Comparison of ENCODE assay signal across 32 cellular contexts in the genomic region with DNA sequence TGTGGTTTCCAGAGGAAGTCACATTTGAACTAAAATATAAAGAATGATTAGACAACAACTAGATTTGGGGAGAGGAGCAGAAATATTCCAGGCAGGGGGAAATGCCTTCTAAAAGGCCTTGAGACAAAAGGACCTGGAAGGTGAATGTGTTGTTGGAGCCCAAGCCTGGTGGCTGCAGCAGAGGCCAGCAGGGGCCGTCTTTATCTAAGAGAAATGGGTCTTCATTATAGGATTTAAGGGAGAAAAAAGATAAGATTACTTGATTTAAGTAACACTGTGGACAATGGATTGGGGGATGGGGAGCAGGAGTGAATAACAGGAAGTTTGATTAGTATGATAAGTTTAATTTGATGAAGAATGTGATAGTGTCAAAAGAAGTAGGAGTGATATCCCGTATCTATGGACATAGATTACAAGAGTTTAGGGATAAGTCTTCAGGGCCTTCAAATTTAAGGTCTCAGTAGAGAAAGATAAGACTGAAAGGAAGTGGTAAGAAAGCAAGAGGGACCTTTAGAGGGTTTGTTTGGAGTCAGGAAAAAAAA.
DNase-seq lines count a peak whose midpoint lies in the region; ATAC-seq and TF ChIP-seq lines count a peak whose summit lies in the region.
"Had no signal": no experiment of that assay in that cellular context is flagged by ENCODE, and none has a peak within 500 bp of the region (broad histone marks: within the 10 kb centered on the region; RNA-seq: fewer than 3 reads in every experiment).

No MANE protein-coding gene starts in this region.

- H3K36me3 Mint-ChIP-seq in activated CD4-positive, alpha-beta T cell treated with anti-CD3 and anti-CD28 coated beads for 36 hours (ENCODE audit: low read depth), result no peaks in the 10 kb centered on the region
- H3K36me3 Mint-ChIP-seq: activated naive CD8-positive, alpha-beta T cell treated with anti-CD3 and anti-CD28 coated beads, Interleukin-2, amount 10 ng/mL, durations not matched to agents 7 days and 5 days; CD14-positive monocyte had no signal

- TF ChIP-seq CTCF in PC-9 (conservative IDR thresholded peaks at IDR 0.05) (no peak), choroid plexus epithelial cell (conservative IDR thresholded peaks at IDR 0.05; ENCODE audit: low read depth, low read length) (peak; percentile 4), parathyroid adenoma (IDR thresholded peaks at IDR 0.05) (no peak)

- intact Hi-C loops in activated CD4-positive, alpha-beta T cell treated with anti-CD3 and anti-CD28 coated beads for 36 hours (cut with DNase I, micrococcal nuclease), result no loop called here
- intact Hi-C loops in PC-9 (cut with micrococcal nuclease; ENCODE audit: unreplicated experiment), result no loop called here

- peaks cover 3% of the 10 kb centered on the region; the same call in 1 of the 2 replicates for H3K9me3 ChIP-seq in PC-9 (ENCODE audit: insufficient read depth, low read depth)
- H3K9me3 ChIP-seq in parathyroid adenoma (ENCODE audit: control insufficient read depth, low read length), result no peaks in the 10 kb centered on the region
- H3K9me3 ChIP-seq: pancreas, upper lobe of right lung had no signal

- H3K9me2 ChIP-seq in PC-9 (ENCODE audit: insufficient read depth), result no peaks in the 10 kb centered on the region

- H3K27me3 Mint-ChIP-seq in activated CD4-positive, alpha-beta T cell treated with anti-CD3 and anti-CD28 coated beads for 36 hours, result no peaks in the 10 kb centered on the region
- H3K27me3 Mint-ChIP-seq: activated CD4-positive, alpha-beta memory T cell treated with anti-CD3 and anti-CD28 coated beads, Interleukin-2, amount 10 ng/mL, durations not matched to agents 7 days and 5 days; activated naive CD8-positive, alpha-beta T cell treated with anti-CD3 and anti-CD28 coated beads, Interleukin-2, amount 10 ng/mL, durations not matched to agents 7 days and 5 days had no signal

- ATAC-seq in activated CD4-positive, alpha-beta T cell treated with anti-CD3 and anti-CD28 coated beads for 36 hours, result no peak
- ATAC-seq: pancreas, upper lobe of right lung had no signal

- no peak for DNase-seq in activated CD4-positive, alpha-beta T cell treated with anti-CD3 and anti-CD28 coated beads for 36 hours
- DNase-seq in activated CD4-positive, alpha-beta T cell treated with anti-CD3 and anti-CD28 coated beads for 4 hours, result no peak
- DNase-seq in PC-9, result no peak
- DNase-seq in choroid plexus epithelial cell (ENCODE audit: low read depth), result no peak
- DNase-seq in pons (ENCODE audit: low spot score), result no peak
- DNase-seq in LoVo (ENCODE audit: low spot score), result no peak
- no peak for DNase-seq in SKM-1 treated with dmso at 0.1 percent for 144 hours (lab: John Stamatoyannopoulos, UW; ENCODE audit: unreplicated experiment)
- DNase-seq: activated CD4-positive, alpha-beta memory T cell treated with anti-CD3 and anti-CD28 coated beads, Interleukin-2, amount 10 ng/mL, durations not matched to agents 7 days and 5 days; activated CD8-positive, alpha-beta memory T cell treated with anti-CD3 and anti-CD28 coated beads, Interleukin-2, amount 50 U/mL, for 48 hours; activated effector memory CD4-positive, alpha-beta T cell treated with Interleukin-2 at 50 U/mL for 16 hours; activated naive CD8-positive, alpha-beta T cell treated with anti-CD3 and anti-CD28 coated beads, Interleukin-2, amount 10 ng/mL, durations not matched to agents 7 days and 5 days; aorta; effector CD4-positive, alpha-beta T cell; EL; H7; hypothalamus; Karpas-422; left cardiac atrium; MV-4-11; NCI-H1436; NCI-H2081; NCI-H2227 treated with DMSO at 0.1 percent for 48 hours; NCI-H69; nephron progenitor cell; pancreas; stimulated activated naive CD4-positive, alpha-beta T cell; upper lobe of right lung had no signal

- H3K4me1 ChIP-seq in PC-9 (replicated peaks; ENCODE audit: insufficient read depth) (peaks cover 37% of the 10 kb centered on the region), parathyroid adenoma (no peaks in the 10 kb centered on the region)
- H3K4me1 ChIP-seq: pancreas, upper lobe of right lung had no signal

- CTCF ChIA-PET in activated CD4-positive, alpha-beta T cell treated with anti-CD3 and anti-CD28 coated beads for 36 hours (lab: Charles Lee), result no interaction called here
- CTCF ChIA-PET in PC-9 (lab: Charles Lee), result no interaction called here

- POLR2A ChIA-PET in activated CD4-positive, alpha-beta T cell treated with anti-CD3 and anti-CD28 coated beads for 36 hours (lab: Charles Lee), result no interaction called here
- POLR2A ChIA-PET in PC-9 (lab: Charles Lee; ENCODE audit: unreplicated experiment), result no interaction called here

- peak overlapping the region; percentile 51; the same call in 1 of the 2 replicates for H3K27ac ChIP-seq in PC-9
- no peak overlapping the region for H3K27ac ChIP-seq in parathyroid adenoma
- H3K27ac ChIP-seq: 22Rv1, epithelial cell of prostate, upper lobe of right lung had no signal

- H3K79me2 ChIP-seq in PC-9 (ENCODE audit: low read depth) (no peaks in the 10 kb centered on the region), parathyroid adenoma (no peaks in the 10 kb centered on the region)

- peak overlapping the region; percentile 5 for H3K27ac Mint-ChIP-seq in activated CD4-positive, alpha-beta T cell treated with anti-CD3 and anti-CD28 coated beads for 36 hours
- H3K27ac Mint-ChIP-seq: activated CD4-positive, alpha-beta memory T cell treated with anti-CD3 and anti-CD28 coated beads, Interleukin-2, amount 10 ng/mL, durations not matched to agents 7 days and 5 days; activated naive CD8-positive, alpha-beta T cell treated with anti-CD3 and anti-CD28 coated beads, Interleukin-2, amount 10 ng/mL, durations not matched to agents 7 days and 5 days; nephron progenitor cell had no signal

- no peak overlapping the region for H3K9ac ChIP-seq in parathyroid adenoma

- peaks cover 25% of the 10 kb centered on the region for H3F3A ChIP-seq in PC-9 (ENCODE audit: insufficient read depth, low read depth)

- H3K4me3 Mint-ChIP-seq in activated CD4-positive, alpha-beta T cell treated with anti-CD3 and anti-CD28 coated beads for 36 hours, result no peak overlapping the region
- H3K4me3 Mint-ChIP-seq: activated CD4-positive, alpha-beta memory T cell treated with anti-CD3 and anti-CD28 coated beads, Interleukin-2, amount 10 ng/mL, durations not matched to agents 7 days and 5 days; activated naive CD8-positive, alpha-beta T cell treated with anti-CD3 and anti-CD28 coated beads, Interleukin-2, amount 10 ng/mL, durations not matched to agents 7 days and 5 days; CD14-positive monocyte; nephron progenitor cell had no signal

- H3K4me3 ChIP-seq in PC-9, result no peak overlapping the region
- H3K4me3 ChIP-seq in choroid plexus epithelial cell (ENCODE audit: low read depth, low read length), result no peak overlapping the region
- H3K4me3 ChIP-seq in parathyroid adenoma (ENCODE audit: low read depth, low read length), result no peak overlapping the region
- H3K4me3 ChIP-seq: pancreas, smooth muscle cell, upper lobe of right lung had no signal

- H3K36me3 ChIP-seq in PC-9 (ENCODE audit: low read depth) (no peaks in the 10 kb centered on the region), parathyroid adenoma (ENCODE audit: control insufficient read depth, insufficient read depth, low read length) (no peaks in the 10 kb centered on the region)
- H3K36me3 ChIP-seq: pancreas, upper lobe of right lung had no signal

- H4K20me1 ChIP-seq in PC-9 (ENCODE audit: insufficient read depth), result no peaks in the 10 kb centered on the region

- no peak overlapping the region for H3K4me2 ChIP-seq in PC-9
- H3K4me2 ChIP-seq in parathyroid adenoma (ENCODE audit: low read length), result no peak overlapping the region
- H3K4me2 ChIP-seq: smooth muscle cell had no signal

- H3K4me1 Mint-ChIP-seq in activated CD4-positive, alpha-beta T cell treated with anti-CD3 and anti-CD28 coated beads for 36 hours, result peaks cover 15% of the 10 kb centered on the region
- H3K4me1 Mint-ChIP-seq: nephron progenitor cell had no signal

- no peak overlapping the region for H2AFZ ChIP-seq in PC-9
- H2AFZ ChIP-seq in parathyroid adenoma, result peak overlapping the region; percentile 9

- BruUV-seq in PC-9 (replicated peaks; lab: Mats Ljungman, UMichigan), result no TSS peak

- H3K27me3 ChIP-seq in PC-9 (ENCODE audit: insufficient read depth, low read depth), result no peaks in the 10 kb centered on the region
- no peaks in the 10 kb centered on the region for H3K27me3 ChIP-seq in parathyroid adenoma (ENCODE audit: control insufficient read depth, insufficient read depth, low read length)
- H3K27me3 ChIP-seq: pancreas, upper lobe of right lung had no signal

- no peaks in the 10 kb centered on the region for H3K9me3 Mint-ChIP-seq in activated CD4-positive, alpha-beta T cell treated with anti-CD3 and anti-CD28 coated beads for 36 hours (ENCODE audit: low read depth)
